ENCODE assay signal across 8 cellular contexts in the genomic region with DNA sequence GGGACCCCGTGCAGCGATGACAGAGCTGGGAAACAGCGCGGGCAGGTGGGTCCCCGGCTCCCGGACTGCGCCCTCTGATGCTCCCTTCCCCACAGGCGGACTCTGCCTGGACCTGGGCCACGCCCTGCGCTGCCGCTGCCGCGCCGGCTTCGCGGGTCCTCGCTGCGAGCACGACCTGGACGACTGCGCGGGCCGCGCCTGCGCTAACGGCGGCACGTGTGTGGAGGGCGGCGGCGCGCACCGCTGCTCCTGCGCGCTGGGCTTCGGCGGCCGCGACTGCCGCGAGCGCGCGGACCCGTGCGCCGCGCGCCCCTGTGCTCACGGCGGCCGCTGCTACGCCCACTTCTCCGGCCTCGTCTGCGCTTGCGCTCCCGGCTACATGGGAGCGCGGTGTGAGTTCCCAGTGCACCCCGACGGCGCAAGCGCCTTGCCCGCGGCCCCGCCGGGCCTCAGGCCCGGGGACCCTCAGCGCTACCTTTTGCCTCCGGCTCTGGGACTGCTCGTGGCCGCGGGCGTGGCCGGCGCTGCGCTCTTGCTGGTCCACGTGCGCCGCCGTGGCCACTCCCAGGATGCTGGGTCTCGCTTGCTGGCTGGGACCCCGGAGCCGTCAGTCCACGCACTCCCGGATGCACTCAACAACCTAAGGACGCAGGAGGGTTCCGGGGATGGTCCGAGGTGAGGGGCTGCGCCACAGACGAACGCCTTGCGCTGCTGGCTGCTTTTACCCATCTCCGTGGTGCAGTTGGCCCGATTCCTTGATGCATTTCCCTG. TPM values are rescaled to one million over a fixed set of nuclear protein-coding genes. Genes with fewer than 3 reads are reported as not detected.
DNase-seq lines count a peak whose midpoint lies in the region; ATAC-seq, FAIRE-seq and TF ChIP-seq lines count a peak whose summit lies in the region.

No MANE protein-coding gene starts in this region.

- no peak for TF ChIP-seq POLR2A in spleen (IDR thresholded peaks at IDR 0.05)

- peaks cover 48% of the 10 kb centered on the region for H3K27me3 Mint-ChIP-seq in activated naive CD8-positive, alpha-beta T cell treated with anti-CD3 and anti-CD28 coated beads, Interleukin-2, amount 50 U/mL, for 24 hours

- H3K27ac Mint-ChIP-seq in activated naive CD8-positive, alpha-beta T cell treated with anti-CD3 and anti-CD28 coated beads, Interleukin-2, amount 50 U/mL, for 24 hours, result peak overlapping the region; percentile 42

- H3K4me1 ChIP-seq in iPS DF 6.9 (ENCODE audit: control insufficient read depth, insufficient read depth, low read length) (no peaks in the 10 kb centered on the region), spleen (peaks cover 0 to 25% (median 20%) of the 10 kb centered on the region in 6 donors)

- H3K4me3 Mint-ChIP-seq in activated naive CD8-positive, alpha-beta T cell treated with anti-CD3 and anti-CD28 coated beads, Interleukin-2, amount 50 U/mL, for 24 hours, result peak overlapping the region; percentile 80

- H3K4me3 ChIP-seq in iPS DF 6.9 (ENCODE audit: low read length) (peak overlapping the region; percentile 41; the same call in 1 of the 2 replicates), spleen (peak overlapping the region; percentile 21 to 74 (median 48))

- intact Hi-C loops in spleen (cut with DNase I; ENCODE audit: low total_unique reads), result no loop called here

- ATAC-seq in activated naive CD8-positive, alpha-beta T cell treated with anti-CD3 and anti-CD28 coated beads, Interleukin-2, amount 50 U/mL, for 24 hours, result peak; percentile 85
- no peak for ATAC-seq in GM21447 (IDR thresholded peaks at IDR 0.05; ENCODE audit: unreplicated experiment)

- DNase-seq in D721Med (ENCODE audit: insufficient read length, low spot score) (peak; percentile 89), HK-2 (ENCODE audit: unreplicated experiment) (peak; percentile 79), RPMI8226 (peak; percentile 59), iPS DF 6.9 (ENCODE audit: low read depth, low spot score) (peak; percentile 68), spleen (peak; percentile 82), RCC 7860 (ENCODE audit: low spot score) (no peak)
- peak; percentile 70 for DNase-seq in activated naive CD8-positive, alpha-beta T cell treated with anti-CD3 and anti-CD28 coated beads, Interleukin-2, amount 50 U/mL, for 24 hours

- H3K9me3 ChIP-seq in iPS DF 6.9 (ENCODE audit: control insufficient read depth, insufficient read depth, low read length) (no peaks in the 10 kb centered on the region), spleen (no peaks in the 10 kb centered on the region)

- peaks cover 22% of the 10 kb centered on the region for H3K4me1 Mint-ChIP-seq in activated naive CD8-positive, alpha-beta T cell treated with anti-CD3 and anti-CD28 coated beads, Interleukin-2, amount 50 U/mL, for 24 hours

- H3K9me3 Mint-ChIP-seq in activated naive CD8-positive, alpha-beta T cell treated with anti-CD3 and anti-CD28 coated beads, Interleukin-2, amount 50 U/mL, for 24 hours, result no peaks in the 10 kb centered on the region

- no CpG with 5 or more reads among the region's 96 CpGs for WGBS in iPS DF 6.9 (ENCODE audit: insufficient coverage, insufficient read length)
- 4 to 9% (median 6%) methylated on average over 65 to 96 of the region's 96 CpGs for WGBS in spleen, 5 donors

- H3K27me3 ChIP-seq in iPS DF 6.9 (ENCODE audit: control insufficient read depth, insufficient read depth, low read length) (peaks cover 23% of the 10 kb centered on the region), spleen (replicated peaks in 1 of 7) (peaks cover 1 to 91% (median 53%) of the 10 kb centered on the region in 7 donors)

- H3K36me3 ChIP-seq in iPS DF 6.9 (ENCODE audit: control insufficient read depth, insufficient read depth, low read length), result no peaks in the 10 kb centered on the region
- no peaks in the 10 kb centered on the region for H3K36me3 ChIP-seq in spleen

- TF ChIP-seq CTCF in D721Med (IDR thresholded peaks at IDR 0.05; ENCODE audit: insufficient read depth, missing control alignments) (no peak), spleen (IDR thresholded peaks at IDR 0.05 in 8 of 11, conservative IDR thresholded peaks at IDR 0.05 in 3 of 11) (no peak)

- H3K36me3 Mint-ChIP-seq in activated naive CD8-positive, alpha-beta T cell treated with anti-CD3 and anti-CD28 coated beads, Interleukin-2, amount 50 U/mL, for 24 hours (ENCODE audit: low read depth), result peaks cover 2% of the 10 kb centered on the region

- H3K27ac ChIP-seq in iPS DF 6.9 (ENCODE audit: low read length), result no peak overlapping the region
- no peak overlapping the region for H3K27ac ChIP-seq in spleen

- no peak for FAIRE-seq in D721Med (lab: Jason Lieb, UNC)
- FAIRE-seq in RCC 7860 (lab: Jason Lieb, UNC), result no peak

RNA-seq across cellular contexts. Expression of gene SELENOV, which starts 7.8 kb away (rescaled TPM):
- total RNA-seq in spleen, result not detected
- not detected for polyA plus RNA-seq in spleen

RNA-seq across cellular contexts. Expression of gene DLL3, which starts 8.4 kb away (rescaled TPM):
- under 1 TPM in 2 of 7 donors, not detected in 5; 0.16 to 0.27 TPM for total RNA-seq in spleen
- polyA plus RNA-seq in spleen, result under 1 TPM; 0.52 to 0.68 (median 0.58) TPM

RNA-seq across cellular contexts. Expression of gene EID2B, which starts 25.5 kb away (rescaled TPM):
- 1 to 10 TPM; 2.0 to 5.3 (median 4.5) TPM for total RNA-seq in spleen
- 1 to 10 TPM; 4.6 to 5.7 (median 5.4) TPM for polyA plus RNA-seq in spleen

RNA-seq across cellular contexts. Expression of gene TIMM50, which starts 26.5 kb away (rescaled TPM):
- 10 to 100 TPM; 30.3 to 51.5 (median 41.8) TPM for total RNA-seq in spleen
- polyA plus RNA-seq in spleen, result 10 to 100 TPM; 36.2 to 46.0 (median 40.7) TPM

RNA-seq across cellular contexts. Expression of gene EID2, which starts 32.8 kb away (rescaled TPM):
- 10 to 100 TPM in 5 of 7 donors, 1 to 10 TPM in 2; 7.9 to 17.4 (median 12.7) TPM for total RNA-seq in spleen
- polyA plus RNA-seq in spleen, result 10 to 100 TPM; 15.5 to 17.7 (median 17.2) TPM
